ENCODE assay signal across 18 cellular contexts in the genomic region with DNA sequence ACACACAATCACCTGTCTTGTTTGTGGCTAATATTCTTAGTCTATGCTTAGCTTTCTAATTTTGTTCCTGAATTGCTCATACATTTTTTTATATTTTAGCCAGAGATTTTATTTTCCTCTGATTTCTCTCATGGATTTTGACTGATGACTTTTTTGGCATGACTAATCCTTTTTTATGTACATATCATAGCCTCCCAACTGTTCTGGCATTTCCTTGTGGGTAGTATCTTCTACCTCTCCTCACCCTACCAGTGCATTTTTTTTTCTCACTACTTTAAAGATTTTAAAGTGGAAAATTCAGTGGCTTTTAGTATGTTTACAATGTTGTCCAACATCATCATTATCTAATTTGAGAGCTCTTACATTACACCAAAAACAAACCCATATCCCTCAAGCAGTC.
"Had no signal": no experiment of that assay in that cellular context is flagged by ENCODE, and none has a peak within 500 bp of the region (broad histone marks: within the 10 kb centered on the region; RNA-seq: fewer than 3 reads in every experiment).

No MANE protein-coding gene starts in this region.

- H3K27ac ChIP-seq: brain microvascular endothelial cell, SJSA1 had no signal

- H3K9me3 ChIP-seq: SJSA1 had no signal

- H3K4me1 ChIP-seq: SJSA1 had no signal

- DNase-seq: activated CD4-positive, alpha-beta T cell treated with anti-CD3 and anti-CD28 coated beads for 4 hours; activated CD8-positive, alpha-beta memory T cell treated with anti-CD3 and anti-CD28 coated beads, Interleukin-2, amount 50 U/mL, for 4 hours; activated CD8-positive, alpha-beta T cell treated with anti-CD3 and anti-CD28 coated beads for 36 hours; activated gamma-delta T cell treated with Interleukin-2 at 50 U/mL for 16 hours; activated naive CD4-positive, alpha-beta T cell treated with anti-CD3 and anti-CD28 coated beads, Interleukin-2, amount 10 ng/mL, durations not matched to agents 7 days and 5 days; activated naive CD8-positive, alpha-beta T cell treated with anti-CD3 and anti-CD28 coated beads for 36 hours; activated T-cell treated with anti-CD3 and anti-CD28 coated beads, Interleukin-2, amount 50 U/mL, for 72 hours; brain microvascular endothelial cell; cerebellar nuclear complex; Karpas-422; NCI-H1105 treated with DMSO at 0.1 percent for 48 hours; NCI-H1436 treated with DMSO at 0.1 percent for 48 hours; NCI-H187; NCI-H526; NCI-H82; SHP77; SW 1271 had no signal

- H3K36me3 ChIP-seq: brain microvascular endothelial cell, SJSA1 had no signal

- H3K4me3 ChIP-seq: SJSA1 had no signal
